ENCODE assay signal across 8 cellular contexts in genomic region chr10:125156739-125157472, GRCh38. TPM values are rescaled to one million over a fixed set of nuclear protein-coding genes. Genes with fewer than 3 reads are reported as not detected.
DNase-seq lines count a peak whose midpoint lies in the region; TF ChIP-seq lines count a peak whose summit lies in the region.

No MANE protein-coding gene starts in this region.

- no peaks in the 10 kb centered on the region for H3K36me3 ChIP-seq in fibroblast of lung (ENCODE audit: control insufficient read depth, insufficient read depth, low read length)
- no peaks in the 10 kb centered on the region for H3K36me3 ChIP-seq in osteoblast (ENCODE audit: insufficient read depth, low read length)

- peak overlapping the region; percentile 79 for H3K4me2 ChIP-seq in fibroblast of lung (ENCODE audit: extremely low read depth, insufficient read depth, low read length)
- H3K4me2 ChIP-seq in osteoblast (ENCODE audit: insufficient read depth, low read length) = peak overlapping the region; percentile 93

- no peaks in the 10 kb centered on the region for H3K9me3 ChIP-seq in fibroblast of lung (ENCODE audit: control insufficient read depth, insufficient read depth, low read depth, low read length)
- no peaks in the 10 kb centered on the region for H3K9me3 ChIP-seq in osteoblast (ENCODE audit: low read depth, low read length)

- no peaks in the 10 kb centered on the region for H3K27me3 ChIP-seq in fibroblast of lung (ENCODE audit: control insufficient read depth, insufficient read depth, low read length)
- no peaks in the 10 kb centered on the region for H3K27me3 ChIP-seq in osteoblast (ENCODE audit: insufficient read depth, low read length)

- H3K4me3 ChIP-seq in fibroblast of lung (replicated peaks in 1 of 4; ENCODE audit: control extremely low read depth in 1 of 4, insufficient read depth in 1 of 4, low read depth in 3 of 4, low read length in 4 of 4) (peak overlapping the region in 3 of 4 experiments; percentile 73 to 92 (median 74)), osteoblast (ENCODE audit: insufficient read depth, low read length) (no peak overlapping the region)

- H2AFZ ChIP-seq in fibroblast of lung (ENCODE audit: low read length) (no peak overlapping the region), osteoblast (ENCODE audit: low read length) (no peak overlapping the region)

- H3K4me1 ChIP-seq in fibroblast of lung (ENCODE audit: control insufficient read depth, extremely low read depth, insufficient read depth, low read length) (peaks cover 27% of the 10 kb centered on the region), osteoblast (ENCODE audit: insufficient read depth, low read length) (peaks cover 49% of the 10 kb centered on the region)

- H3K9ac ChIP-seq in fibroblast of lung (ENCODE audit: insufficient read depth, low read length) = no peak overlapping the region

- peaks cover 70% of the 10 kb centered on the region for H3K79me2 ChIP-seq in fibroblast of lung (ENCODE audit: control insufficient read depth, insufficient read depth, low read length)
- H3K79me2 ChIP-seq in osteoblast (ENCODE audit: insufficient read depth, low read length) = peaks cover 71% of the 10 kb centered on the region

- TF ChIP-seq CTCF in fibroblast of lung (conservative IDR thresholded peaks at IDR 0.05 in 1 of 2, IDR thresholded peaks at IDR 0.05 in 1 of 2; ENCODE audit: low read depth in 1 of 2, low read length in 2 of 2) (no peak), osteoblast (IDR thresholded peaks at IDR 0.05; ENCODE audit: extremely low read depth, low read depth, low read length) (no peak)

- H3K27ac ChIP-seq in fibroblast of lung (ENCODE audit: insufficient read depth, low read length) = peak overlapping the region; percentile 85
- H3K27ac ChIP-seq in osteoblast (ENCODE audit: low read depth, low read length) = peak overlapping the region; percentile 62

- DNase-seq in COLO668 (lab: John Stamatoyannopoulos, UW; ENCODE audit: unreplicated experiment) (peak; percentile 42), NCI-H748 treated with DMSO at 0.1 percent for 48 hours (lab: John Stamatoyannopoulos, UW) (peak; percentile 28), fibroblast of lung (ENCODE audit: low read depth in 2 of 2) (no peak), osteoblast (ENCODE audit: insufficient read length, low spot score, missing footprints) (no peak), amygdala (lab: John Stamatoyannopoulos, UW) (no peak), SHP77 treated with DMSO at 0.1 percent for 48 hours (lab: John Stamatoyannopoulos, UW) (no peak), C1 segment of cervical spinal cord (lab: John Stamatoyannopoulos, UW) (no peak), DMS79 treated with DMSO at 0.1 percent for 48 hours (lab: John Stamatoyannopoulos, UW) (no peak)

- no peaks in the 10 kb centered on the region for H4K20me1 ChIP-seq in fibroblast of lung (ENCODE audit: control insufficient read depth, extremely low read depth, insufficient read depth, low read length)
- peaks cover 22% of the 10 kb centered on the region for H4K20me1 ChIP-seq in osteoblast (ENCODE audit: insufficient read depth, low read length)

RNA-seq across cellular contexts. Expression of gene CTBP2, which starts 3.5 kb away (rescaled TPM):
- total RNA-seq in fibroblast of lung (56.8 and 73.3 TPM in 2 replicates), osteoblast (65.1 and 65.9 TPM in 2 replicates)
- 72.1 and 91.0 TPM in 2 replicates for polyA plus RNA-seq in fibroblast of lung
- polyA plus RNA-seq in fibroblast of lung (2012) = 53.0 and 60.4 TPM in 2 replicates
- polyA minus RNA-seq in fibroblast of lung (ENCODE audit: low replicate concordance) = 130 and 131 TPM in 2 replicates

Comparison
In these comparisons a context has a peak if more than half of its experiments do, and no peak if none do; other contexts are left out.
1. DNase-seq: peak in COLO668 (single experiment) and NCI-H748 treated with DMSO at 0.1 percent for 48 hours (single experiment); none in fibroblast of lung (0 of 2), osteoblast (single experiment), amygdala (0 of 56), SHP77 treated with DMSO at 0.1 percent for 48 hours (single experiment), C1 segment of cervical spinal cord (0 of 14) and DMS79 treated with DMSO at 0.1 percent for 48 hours (single experiment).